ENCODE assay signal across 1 cellular context in the genomic region with DNA sequence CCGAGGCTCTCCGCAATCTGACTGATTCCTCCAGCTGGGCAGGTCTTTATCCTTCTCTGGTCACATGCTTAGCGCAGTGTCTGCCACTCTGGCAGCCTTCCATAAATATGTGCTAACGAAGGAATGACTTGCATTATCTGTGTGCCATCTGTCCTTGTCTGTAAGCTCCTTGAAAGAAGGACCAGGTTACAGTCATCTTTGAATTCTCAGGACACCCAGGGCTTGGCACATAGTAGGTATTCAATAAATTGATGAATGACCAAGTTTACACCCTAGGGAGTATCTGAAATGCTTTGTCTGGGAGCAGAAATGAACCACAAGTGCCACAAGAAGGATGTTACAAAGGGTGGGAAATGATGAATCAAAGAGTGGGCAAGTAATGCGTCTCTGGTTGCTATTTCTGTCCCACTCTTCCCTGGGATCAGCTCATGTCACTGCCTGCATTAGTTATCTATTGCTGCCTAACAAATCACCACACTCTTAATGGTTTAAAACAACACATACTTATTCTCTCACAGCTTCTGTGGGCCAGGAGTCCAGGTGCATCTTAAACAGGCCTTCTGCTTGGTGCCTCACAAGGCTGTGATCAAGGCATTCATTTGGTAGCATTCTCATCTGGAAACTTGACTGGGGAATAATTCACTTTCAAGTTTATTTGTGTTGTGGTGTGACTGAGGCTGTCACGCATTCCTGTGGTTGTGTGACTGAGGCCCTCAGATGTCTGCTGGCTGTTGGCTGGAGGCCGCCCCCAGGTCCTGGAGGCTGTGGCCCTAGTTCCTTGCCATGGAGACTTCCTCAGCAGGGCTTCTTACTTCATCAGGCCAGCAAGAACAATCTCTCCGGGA.
TF ChIP-seq lines count a peak whose summit lies in the region.

No MANE protein-coding gene starts in this region.

TF ChIP-seq in HepG2, 621 proteins besides CTCF, POLR2A, EP300 and RAD21 (continued from another document):
- TF ChIP-seq, protein P1, sequence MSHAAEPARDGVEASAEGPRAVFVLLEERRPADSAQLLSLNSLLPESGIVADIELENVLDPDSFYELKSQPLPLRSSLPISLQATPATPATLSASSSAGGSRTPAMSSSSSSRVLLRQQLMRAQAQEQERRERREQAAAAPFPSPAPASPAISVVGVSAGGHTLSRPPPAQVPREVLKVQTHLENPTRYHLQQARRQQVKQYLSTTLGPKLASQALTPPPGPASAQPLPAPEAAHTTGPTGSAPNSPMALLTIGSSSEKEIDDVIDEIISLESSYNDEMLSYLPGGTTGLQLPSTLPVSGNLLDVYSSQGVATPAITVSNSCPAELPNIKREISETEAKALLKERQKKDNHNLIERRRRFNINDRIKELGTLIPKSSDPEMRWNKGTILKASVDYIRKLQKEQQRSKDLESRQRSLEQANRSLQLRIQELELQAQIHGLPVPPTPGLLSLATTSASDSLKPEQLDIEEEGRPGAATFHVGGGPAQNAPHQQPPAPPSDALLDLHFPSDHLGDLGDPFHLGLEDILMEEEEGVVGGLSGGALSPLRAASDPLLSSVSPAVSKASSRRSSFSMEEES (CRISPR knock-in tag; IDR thresholded peaks at IDR 0.05): no peak
- TF ChIP-seq ZNF232 (CRISPR knock-in tag; IDR thresholded peaks at IDR 0.05; ENCODE audit: borderline replicate concordance) (no peak), GATAD2A (CRISPR knock-in tag; IDR thresholded peaks at IDR 0.05) (no peak)
